8 cellular contexts compared by ENCODE assay signal in genomic region chrX:150898343-150899190, GRCh38. TPM values are rescaled to one million over a fixed set of nuclear protein-coding genes. Genes with fewer than 3 reads are reported as not detected.
DNase-seq lines count a peak whose midpoint lies in the region; ATAC-seq and TF ChIP-seq lines count a peak whose summit lies in the region.

Gene CD99L2, minus strand, starts transcription at chrX:150898668. Its CDS starts 80 bp downstream, at chrX:150898588.

- no peak for TF ChIP-seq CTCF in 22Rv1 (IDR thresholded peaks at IDR 0.05)
- TF ChIP-seq CTCF in body of pancreas (IDR thresholded peaks at IDR 0.05), result no peak
- no peak for TF ChIP-seq CTCF in sigmoid colon (IDR thresholded peaks at IDR 0.05)

- no peaks in the 10 kb centered on the region for H3K27me3 ChIP-seq in body of pancreas
- H3K27me3 ChIP-seq in iPS DF 6.9 (ENCODE audit: control insufficient read depth, insufficient read depth, low read length), result no peaks in the 10 kb centered on the region
- no peaks in the 10 kb centered on the region for H3K27me3 ChIP-seq in sigmoid colon

- H3K36me3 ChIP-seq in body of pancreas (replicated peaks in 1 of 2; ENCODE audit: insufficient read depth in 1 of 2, low read depth in 2 of 2), result no peaks in the 10 kb centered on the region
- H3K36me3 ChIP-seq in iPS DF 6.9 (ENCODE audit: control insufficient read depth, insufficient read depth, low read length), result no peaks in the 10 kb centered on the region
- H3K36me3 ChIP-seq in sigmoid colon, result no peaks in the 10 kb centered on the region

- intact Hi-C loops in body of pancreas (cut with DNase I), result no loop called here
- intact Hi-C loops in sigmoid colon (cut with DNase I), result loop anchor here (1.0 to 2.0 kb wide), 2 partner anchors 36 to 85 kb away; partner anchors contain the start of gene HMGB3

- ATAC-seq in GM18520 (IDR thresholded peaks at IDR 0.05; ENCODE audit: unreplicated experiment) (peak; percentile 76), HG03045 (IDR thresholded peaks at IDR 0.05; ENCODE audit: unreplicated experiment) (peak; percentile 93), body of pancreas (peak; percentile 97)

- TF ChIP-seq POLR2A in body of pancreas (IDR thresholded peaks at IDR 0.05) (peak; percentile 51 to 60 (median 57)), sigmoid colon (IDR thresholded peaks at IDR 0.05) (no peak)

- H3K27ac ChIP-seq in 22Rv1 (peak within 1 kb of the TSS; percentile 52; the same call in 1 of the 2 replicates), body of pancreas (peak within 1 kb of the TSS in 3 of 4 donors; percentile 47 to 73 (median 68)), iPS DF 6.9 (ENCODE audit: low read length) (no peak within 1 kb of the TSS), sigmoid colon (peak within 1 kb of the TSS; percentile 71 to 86 (median 77))

- H3K4me1 ChIP-seq in body of pancreas (peaks cover 5% of the 10 kb centered on the region), iPS DF 6.9 (ENCODE audit: control insufficient read depth, insufficient read depth, low read length) (peaks cover 8% of the 10 kb centered on the region; the same call in 1 of the 2 replicates), sigmoid colon (peaks cover 0 to 7% (median 0%) of the 10 kb centered on the region in 4 donors)

- DNase-seq in NCI-H2107 treated with DMSO at 0.1 percent for 48 hours (lab: John Stamatoyannopoulos, UW; ENCODE audit: unreplicated experiment), result peak; percentile 79
- peak; percentile 89 for DNase-seq in UCSD-AML1 (lab: John Stamatoyannopoulos, UW; ENCODE audit: unreplicated experiment)
- DNase-seq in body of pancreas, result peak; percentile 88 to 91 (median 88)
- DNase-seq in iPS DF 6.9 (ENCODE audit: low read depth, low spot score), result no peak
- peak; percentile 92 for DNase-seq in sigmoid colon

- H3K4me3 ChIP-seq in body of pancreas, result peak within 1 kb of the TSS in 1 of 2 donors; percentile 37
- H3K4me3 ChIP-seq in iPS DF 6.9 (ENCODE audit: low read length), result peak within 1 kb of the TSS; percentile 90; the same call in 1 of the 2 replicates
- H3K4me3 ChIP-seq in sigmoid colon, result peak within 1 kb of the TSS; percentile 44 to 73 (median 70)

- TF ChIP-seq EP300 in sigmoid colon (IDR thresholded peaks at IDR 0.05), result no peak

- WGBS in body of pancreas, 2 donors, result 0% methylated on average over 15 of the region's 95 CpGs; no CpG with 5 or more reads in 1 of the 2 donors
- no CpG with 5 or more reads among the region's 95 CpGs for WGBS in iPS DF 6.9 (ENCODE audit: insufficient coverage, insufficient read length)
- 0 to 1% methylated on average over 95 of the region's 95 CpGs for WGBS in sigmoid colon, 2 donors

- no peaks in the 10 kb centered on the region for H3K9me3 ChIP-seq in body of pancreas
- H3K9me3 ChIP-seq in iPS DF 6.9 (ENCODE audit: control insufficient read depth, insufficient read depth, low read length), result no peaks in the 10 kb centered on the region
- no peaks in the 10 kb centered on the region for H3K9me3 ChIP-seq in sigmoid colon

RNA-seq across cellular contexts. Expression of gene CD99L2, which starts in this region (rescaled TPM):
- total RNA-seq in body of pancreas (10 to 100 TPM; 22.1 to 28.7 TPM), sigmoid colon (10 to 100 TPM; 55.8 to 62.6 (median 59.5) TPM)
- polyA plus RNA-seq in sigmoid colon, result 10 to 100 TPM in 1 of 3 donors, 1 to 10 TPM in 2; 4.8 to 20.0 (median 4.9) TPM

Comparison
In these comparisons a context has a peak if more than half of its experiments do, and no peak if none do; other contexts are left out.
1. POLR2A ChIP-seq: peak in body of pancreas (3 of 3); none in sigmoid colon (0 of 2).
2. Peak in every context shown above with its lines, with median percentiles within 50 percentile points of each other: ATAC-seq.